ENCODE assay signal across 13 cellular contexts in the genomic region with DNA sequence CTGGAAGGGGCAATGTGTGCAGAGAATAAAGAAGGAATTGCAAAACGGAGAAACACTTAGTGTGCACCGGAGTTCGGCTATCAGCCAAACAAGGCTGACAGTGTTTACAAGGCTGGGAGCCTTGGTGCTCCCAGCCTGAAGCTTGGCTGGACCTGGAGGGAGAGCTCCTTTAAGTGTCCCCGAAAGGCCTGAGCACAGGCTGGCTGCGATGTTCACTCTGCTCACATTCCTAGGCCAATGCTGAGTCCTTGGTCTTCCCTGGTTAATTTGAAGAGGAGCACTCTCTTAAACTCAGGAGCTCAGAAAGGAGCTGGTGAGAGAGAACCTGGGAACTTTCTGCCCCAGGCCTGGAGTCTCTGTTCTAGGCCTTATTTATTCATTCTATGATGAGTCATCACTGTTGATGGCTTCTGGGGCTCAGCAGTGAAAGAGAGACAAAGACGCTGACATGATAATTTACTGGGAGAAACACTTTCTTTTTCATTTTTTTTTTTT.
DNase-seq lines count a peak whose midpoint lies in the region; ATAC-seq and TF ChIP-seq lines count a peak whose summit lies in the region.
"Had no signal": no experiment of that assay in that cellular context is flagged by ENCODE, and none has a peak within 500 bp of the region (broad histone marks: within the 10 kb centered on the region; RNA-seq: fewer than 3 reads in every experiment).

No MANE protein-coding gene starts in this region.

- no peak for ATAC-seq in effector memory CD8-positive, alpha-beta T cell (replicated peaks)
- ATAC-seq: activated CD4-positive, alpha-beta T cell treated with anti-CD3 and anti-CD28 coated beads for 36 hours; natural killer cell had no signal

- no peaks in the 10 kb centered on the region for H3K36me3 ChIP-seq in NT2/D1 (ENCODE audit: insufficient read depth, insufficient read length, low read length)

- no peak overlapping the region for H4K5ac ChIP-seq in H9 (ENCODE audit: insufficient read length, low read depth, low read length)

- WGBS in H9 (ENCODE audit: extremely low coverage, insufficient read length, low lambda C conversion rate), result no CpG with 5 or more reads among the region's 6 CpGs

- H2BK20ac ChIP-seq in H9 (ENCODE audit: low read depth, low read length, poor library complexity, severe bottlenecking), result no peak overlapping the region

- no peaks in the 10 kb centered on the region for H3K27me3 Mint-ChIP-seq in H9 (ENCODE audit: low read depth)
- no peaks in the 10 kb centered on the region for H3K27me3 Mint-ChIP-seq in effector memory CD8-positive, alpha-beta T cell
- H3K27me3 Mint-ChIP-seq: activated CD4-positive, alpha-beta T cell treated with anti-CD3 and anti-CD28 coated beads for 36 hours; CD4-positive, alpha-beta T cell had no signal

- H4K8ac ChIP-seq in H9 (replicated peaks; ENCODE audit: insufficient read length, low read depth, low read length), result no peak overlapping the region

- DNase-seq in Caki2 (ENCODE audit: low read depth), result peak; percentile 43
- peak; percentile 11 for DNase-seq in NT2/D1 (ENCODE audit: low read depth, low spot score)
- peak; percentile 25 for DNase-seq in dermis blood vessel endothelial cell
- DNase-seq in myocyte (ENCODE audit: low read depth), result peak; percentile 34
- DNase-seq in 8988T, result no peak
- DNase-seq in H9, result no peak
- DNase-seq in ACHN, result no peak
- DNase-seq in effector memory CD8-positive, alpha-beta T cell, result no peak
- DNase-seq: activated CD4-positive, alpha-beta T cell treated with anti-CD3 and anti-CD28 coated beads for 36 hours; activated naive CD4-positive, alpha-beta T cell; CD4-positive, alpha-beta T cell; natural killer cell; NCI-H1694 treated with DMSO at 0.1 percent for 48 hours had no signal

- no peak overlapping the region for H2BK120ac ChIP-seq in H9 (ENCODE audit: low read depth, low read length, poor library complexity, severe bottlenecking)

- peaks cover 2% of the 10 kb centered on the region for H3K4me1 ChIP-seq in NT2/D1 (ENCODE audit: insufficient read depth, insufficient read length)
- no peaks in the 10 kb centered on the region for H3K4me1 ChIP-seq in H9 (ENCODE audit: insufficient read depth, low read length)

- H3K9ac ChIP-seq in NT2/D1 (ENCODE audit: insufficient read length, low read depth) (no peak overlapping the region), H9 (ENCODE audit: extremely low read depth, insufficient read length, low read length) (no peak overlapping the region)

- H3K23ac ChIP-seq in H9 (ENCODE audit: insufficient read length, low read depth, low read length), result no peak overlapping the region

- TF ChIP-seq CTCF in H9 (conservative IDR thresholded peaks at IDR 0.05), result no peak

- H3K9me3 Mint-ChIP-seq in H9, result no peaks in the 10 kb centered on the region
- peaks cover 0 to 1% of the 10 kb centered on the region in 2 donors for H3K9me3 Mint-ChIP-seq in effector memory CD8-positive, alpha-beta T cell

- H2BK5ac ChIP-seq in H9 (ENCODE audit: insufficient read length, low read length), result no peak overlapping the region

- H2AFZ ChIP-seq in H9 (ENCODE audit: low read length), result no peak overlapping the region

- H3K79me2 ChIP-seq in H9 (ENCODE audit: insufficient read depth, low read length), result no peaks in the 10 kb centered on the region

- H3K9me3 ChIP-seq in NT2/D1 (ENCODE audit: insufficient read depth, low read length), result no peaks in the 10 kb centered on the region
- H3K9me3 ChIP-seq in H9 (ENCODE audit: control insufficient read depth, low read depth, low read length), result no peaks in the 10 kb centered on the region

- no peaks in the 10 kb centered on the region for H3K79me1 ChIP-seq in H9 (ENCODE audit: insufficient read depth, low read depth, low read length, poor library complexity, severe bottlenecking)

- H3K23me2 ChIP-seq in H9 (ENCODE audit: insufficient read length, low read depth, low read length, poor library complexity, severe bottlenecking), result no peaks in the 10 kb centered on the region

- no peak overlapping the region for H4K91ac ChIP-seq in H9 (ENCODE audit: insufficient read length, low read depth, low read length)

- peaks cover 0 to 2% of the 10 kb centered on the region in 2 experiments; a peak in 1 of 4 replicates for H3K4me1 Mint-ChIP-seq in H9
- H3K4me1 Mint-ChIP-seq in effector memory CD8-positive, alpha-beta T cell (ENCODE audit: low read depth in 2 of 2), result no peaks in the 10 kb centered on the region
- H3K4me1 Mint-ChIP-seq: activated CD4-positive, alpha-beta T cell treated with anti-CD3 and anti-CD28 coated beads for 36 hours; natural killer cell had no signal

- no peak overlapping the region for H3K4ac ChIP-seq in H9 (ENCODE audit: low read depth, low read length)

- no peak overlapping the region for H3K27ac ChIP-seq in H9 (ENCODE audit: insufficient read length, low read depth, low read length)

- no peaks in the 10 kb centered on the region for H3K36me3 Mint-ChIP-seq in H9 (ENCODE audit: insufficient read depth in 1 of 3, low read depth in 3 of 3)
- H3K36me3 Mint-ChIP-seq in effector memory CD8-positive, alpha-beta T cell (ENCODE audit: insufficient read depth), result no peaks in the 10 kb centered on the region
- H3K36me3 Mint-ChIP-seq: natural killer cell had no signal

- H2BK15ac ChIP-seq in H9 (ENCODE audit: low read depth, low read length), result no peak overlapping the region

- no peak overlapping the region for H3T11ph ChIP-seq in H9 (ENCODE audit: low read length)

- H3K27ac Mint-ChIP-seq in H9, result peak overlapping the region in 1 of 3 experiments; percentile 2; a peak in 3 of 7 replicates
- no peak overlapping the region for H3K27ac Mint-ChIP-seq in effector memory CD8-positive, alpha-beta T cell
- H3K27ac Mint-ChIP-seq: activated CD4-positive, alpha-beta T cell treated with anti-CD3 and anti-CD28 coated beads for 36 hours; CD4-positive, alpha-beta T cell; natural killer cell had no signal

- no peak overlapping the region for H3K56ac ChIP-seq in H9 (ENCODE audit: insufficient read length, low read depth, low read length)

- in situ Hi-C loops in Caki2 (cut with HindIII; ENCODE audit: low pct_unique_long_range_greater_than_20kb, low sequenced_read_pairs) (no loop called here), ACHN (cut with HindIII; ENCODE audit: low pct_ligation_motif_present, low pct_unique_long_range_greater_than_20kb, low sequenced_read_pairs) (no loop called here)

- no peak overlapping the region for H3K14ac ChIP-seq in H9 (ENCODE audit: insufficient read depth, low read length)

- no peak overlapping the region for H3K4me2 ChIP-seq in H9 (ENCODE audit: insufficient read depth, insufficient read length, low read length)

- no peaks in the 10 kb centered on the region for H4K20me1 ChIP-seq in H9 (ENCODE audit: control insufficient read depth, insufficient read depth, insufficient read length)

- H3K4me3 ChIP-seq in NT2/D1 (ENCODE audit: insufficient read length, low read depth), result no peak overlapping the region

- no peak overlapping the region for H3K18ac ChIP-seq in H9 (ENCODE audit: insufficient read length, low read depth, low read length)

- H3K4me3 Mint-ChIP-seq in H9, result no peak overlapping the region
- H3K4me3 Mint-ChIP-seq in effector memory CD8-positive, alpha-beta T cell, result no peak overlapping the region
- H3K4me3 Mint-ChIP-seq: activated CD4-positive, alpha-beta T cell treated with anti-CD3 and anti-CD28 coated beads for 36 hours; CD4-positive, alpha-beta T cell; natural killer cell had no signal

- H2AK5ac ChIP-seq in H9 (ENCODE audit: insufficient read length, low read length), result no peak overlapping the region

- H2BK12ac ChIP-seq in H9 (ENCODE audit: insufficient read length, low read depth, low read length), result no peak overlapping the region

- no peaks in the 10 kb centered on the region for H3K27me3 ChIP-seq in NT2/D1 (ENCODE audit: insufficient read depth, insufficient read length)
- H3K27me3 ChIP-seq in H9 (ENCODE audit: insufficient read depth, low read length), result no peaks in the 10 kb centered on the region

Comparison
In these comparisons a context has a peak if more than half of its experiments do, and no peak if none do; other contexts are left out.
1. DNase-seq: peak in Caki2 (single experiment), NT2/D1 (single experiment), dermis blood vessel endothelial cell (single experiment) and myocyte (single experiment); none in 8988T (single experiment), H9 (single experiment), ACHN (single experiment) and effector memory CD8-positive, alpha-beta T cell (0 of 3).